In genomic region chr22:44309647-44310046, GRCh38 we compare ENCODE assay signal across 19 cellular contexts. TPM values are rescaled to one million over a fixed set of nuclear protein-coding genes. Genes with fewer than 3 reads are reported as not detected.
DNase-seq lines count a peak whose midpoint lies in the region; ATAC-seq and TF ChIP-seq lines count a peak whose summit lies in the region.
"Had no signal": no experiment of that assay in that cellular context is flagged by ENCODE, and none has a peak within 500 bp of the region (broad histone marks: within the 10 kb centered on the region; RNA-seq: fewer than 3 reads in every experiment).

No MANE protein-coding gene starts in this region.

- intact Hi-C loops in lower lobe of right lung (cut with DNase I), result no loop called here
- intact Hi-C loops in Calu3 (cut with micrococcal nuclease; ENCODE audit: unreplicated experiment), result no loop called here

- H3K27me3 Mint-ChIP-seq in Calu3 (ENCODE audit: unreplicated experiment), result peaks cover 48% of the 10 kb centered on the region

- peaks cover 8% of the 10 kb centered on the region for H3K4me1 Mint-ChIP-seq in Calu3 (ENCODE audit: low read depth, unreplicated experiment)

- H3K4me1 ChIP-seq in Peyer's patch, result peaks cover 0 to 29% (median 0%) of the 10 kb centered on the region in 4 donors
- H3K4me1 ChIP-seq in lower lobe of right lung, result peaks cover 9% of the 10 kb centered on the region
- H3K4me1 ChIP-seq in stomach smooth muscle (ENCODE audit: control insufficient read depth, insufficient read depth, low read length), result peaks cover 96% of the 10 kb centered on the region

- no peak for TF ChIP-seq POLR2A in Peyer's patch (IDR thresholded peaks at IDR 0.05)

- BruUV-seq in Calu3 (replicated peaks; lab: Mats Ljungman, UMichigan), result no TSS peak

- no peak overlapping the region for H3K4me3 Mint-ChIP-seq in Calu3 (ENCODE audit: low read depth, unreplicated experiment)
- H3K4me3 Mint-ChIP-seq: T-helper 17 cell had no signal

- no peaks in the 10 kb centered on the region for H3K9me3 Mint-ChIP-seq in Calu3 (ENCODE audit: low read depth, unreplicated experiment)

- ATAC-seq in lower lobe of right lung, result peak; percentile 31 to 33
- ATAC-seq: T-helper 17 cell had no signal

- H3K9me3 ChIP-seq in Peyer's patch, result no peaks in the 10 kb centered on the region
- H3K9me3 ChIP-seq in lower lobe of right lung, result no peaks in the 10 kb centered on the region
- H3K9me3 ChIP-seq in stomach smooth muscle (ENCODE audit: control insufficient read depth in 2 of 2, low read length in 2 of 2), result no peaks in the 10 kb centered on the region
- H3K9me3 ChIP-seq: BE2C had no signal

- DNase-seq in Peyer's patch (no peak), choroid plexus epithelial cell (ENCODE audit: low read depth) (peak; percentile 25), lower lobe of right lung (no peak), COLO829 (ENCODE audit: low spot score) (no peak), NCI-H2107 treated with DMSO at 0.1 percent for 48 hours (lab: John Stamatoyannopoulos, UW; ENCODE audit: unreplicated experiment) (no peak), COR-L47 (lab: John Stamatoyannopoulos, UW) (no peak), Calu3 (no peak)
- DNase-seq: activated CD4-positive, alpha-beta T cell treated with anti-CD3 and anti-CD28 coated beads, Interleukin-2, amount 50 U/mL, for 1 hour; activated CD8-positive, alpha-beta memory T cell treated with anti-CD3 and anti-CD28 coated beads, Interleukin-2, amount 50 U/mL, for 48 hours; activated gamma-delta T cell treated with Interleukin-2 at 50 U/mL for 16 hours; H7; NCI-H1092 treated with DMSO at 0.1 percent for 48 hours; NCI-H2107; SHP77 treated with DMSO at 0.1 percent for 48 hours; stimulated activated naive CD4-positive, alpha-beta T cell treated with Interleukin-2 at 50 U/mL for 16 hours; T-helper 17 cell had no signal

- H3K4me3 ChIP-seq in Peyer's patch (no peak overlapping the region), choroid plexus epithelial cell (ENCODE audit: low read depth, low read length) (no peak overlapping the region), lower lobe of right lung (no peak overlapping the region), stomach smooth muscle (ENCODE audit: low read length in 2 of 2) (peak overlapping the region in 1 of 2 donors; percentile 29)
- H3K4me3 ChIP-seq: tibial nerve had no signal

- H3K9ac ChIP-seq in stomach smooth muscle (ENCODE audit: low read length in 2 of 2), result peak overlapping the region in 1 of 2 donors; percentile 3

- H3K36me3 ChIP-seq in Peyer's patch (no peaks in the 10 kb centered on the region), lower lobe of right lung (no peaks in the 10 kb centered on the region), stomach smooth muscle (ENCODE audit: control insufficient read depth in 2 of 2, insufficient read depth in 2 of 2, low read length in 2 of 2) (no peaks in the 10 kb centered on the region)
- H3K36me3 ChIP-seq: BE2C, tibial nerve had no signal

- TF ChIP-seq CTCF in Peyer's patch (IDR thresholded peaks at IDR 0.05) (no peak), choroid plexus epithelial cell (conservative IDR thresholded peaks at IDR 0.05; ENCODE audit: low read depth, low read length) (no peak), lower lobe of right lung (IDR thresholded peaks at IDR 0.05) (no peak), Calu3 (IDR thresholded peaks at IDR 0.05; ENCODE audit: unreplicated experiment) (no peak)

- H3K36me3 Mint-ChIP-seq in Calu3 (ENCODE audit: insufficient read depth, unreplicated experiment), result peaks cover 4% of the 10 kb centered on the region

- CTCF ChIA-PET in Calu3 (lab: Charles Lee), result no interaction called here

- H3K27me3 ChIP-seq in Peyer's patch (no peaks in the 10 kb centered on the region), lower lobe of right lung (ENCODE audit: low read depth) (no peaks in the 10 kb centered on the region), stomach smooth muscle (ENCODE audit: control insufficient read depth in 1 of 2, insufficient read depth in 2 of 2, low read length in 2 of 2) (no peaks in the 10 kb centered on the region)
- H3K27me3 ChIP-seq: BE2C, tibial nerve had no signal

- H3K27ac ChIP-seq in Peyer's patch (peak overlapping the region in 3 of 4 donors; percentile 38 to 79 (median 62)), lower lobe of right lung (no peak overlapping the region), stomach smooth muscle (ENCODE audit: low read length) (peak overlapping the region; percentile 90)

- no peak overlapping the region for H3K27ac Mint-ChIP-seq in Calu3 (ENCODE audit: unreplicated experiment)
- H3K27ac Mint-ChIP-seq: T-helper 17 cell had no signal

RNA-seq across cellular contexts. Expression of gene SHISAL1, which starts 3.1 kb away (rescaled TPM):
- total RNA-seq in Peyer's patch (1 to 10 TPM; 1.1 to 3.3 (median 1.4) TPM), lower lobe of right lung (0.32 TPM), Calu3 (2022) (not detected in 2 replicates)
- total RNA-seq: T-helper 17 cell had no signal
